In genomic region chr13:107427531-107427930, GRCh38 we compare ENCODE assay signal across 20 cellular contexts.
DNase-seq lines count a peak whose midpoint lies in the region; ATAC-seq and TF ChIP-seq lines count a peak whose summit lies in the region.
"Had no signal": no experiment of that assay in that cellular context is flagged by ENCODE, and none has a peak within 500 bp of the region (broad histone marks: within the 10 kb centered on the region; RNA-seq: fewer than 3 reads in every experiment).

No MANE protein-coding gene starts in this region.

- no peak overlapping the region for H3K27ac Mint-ChIP-seq in natural killer cell
- H3K27ac Mint-ChIP-seq: CD14-positive monocyte; CD4-positive, alpha-beta T cell; CD8-positive, alpha-beta memory T cell; HFFc6 had no signal

- H3K36me3 Mint-ChIP-seq in natural killer cell, result peaks cover 12% of the 10 kb centered on the region
- H3K36me3 Mint-ChIP-seq: CD14-positive monocyte; CD8-positive, alpha-beta memory T cell had no signal

- TF ChIP-seq CTCF in natural killer cell (IDR thresholded peaks at IDR 0.05), result no peak

- intact Hi-C loops in natural killer cell (cut with micrococcal nuclease), result no loop called here

- peaks cover 4 to 10% of the 10 kb centered on the region in 2 donors for H3K9me3 Mint-ChIP-seq in natural killer cell

- no peak overlapping the region for H3K4me3 Mint-ChIP-seq in natural killer cell
- H3K4me3 Mint-ChIP-seq: CD14-positive monocyte; CD4-positive, alpha-beta T cell; CD8-positive, alpha-beta memory T cell; HFFc6 had no signal

- peak; percentile 31 to 58 for DNase-seq in Kasumi-1 (lab: John Stamatoyannopoulos, UW)
- peak; percentile 55 for DNase-seq in dermis blood vessel endothelial cell
- peak; percentile 51 to 52 for DNase-seq in lung microvascular endothelial cell (ENCODE audit: low read depth in 2 of 2)
- DNase-seq in natural killer cell, result no peak
- no peak for DNase-seq in HT-29 (ENCODE audit: low spot score)
- DNase-seq: 8988T; ACHN; AML-193; BE2C; CD4-positive, alpha-beta T cell; CD8-positive, alpha-beta memory T cell; DMS 273 treated with DMSO at 0.1 percent for 48 hours; DMS53; DMS79 treated with DMSO at 0.1 percent for 48 hours; GF-D8; GOT3; HFFc6 had no signal

- peaks cover 6 to 23% of the 10 kb centered on the region in 2 donors for H3K4me1 Mint-ChIP-seq in natural killer cell
- H3K4me1 Mint-ChIP-seq: CD14-positive monocyte; CD8-positive, alpha-beta memory T cell had no signal

- H3K27me3 Mint-ChIP-seq in natural killer cell (ENCODE audit: low read depth in 2 of 2), result no peaks in the 10 kb centered on the region
- H3K27me3 Mint-ChIP-seq: CD4-positive, alpha-beta T cell; CD8-positive, alpha-beta memory T cell had no signal

- no peak for ATAC-seq in natural killer cell
- no peak for ATAC-seq in GM18861 (IDR thresholded peaks at IDR 0.05; ENCODE audit: unreplicated experiment)
- ATAC-seq: A549 had no signal

Comparison
In these comparisons a context has a peak if more than half of its experiments do, and no peak if none do; other contexts are left out.
1. DNase-seq: peak in Kasumi-1 (2 of 2), dermis blood vessel endothelial cell (single experiment) and lung microvascular endothelial cell (2 of 2); none in natural killer cell (single experiment) and HT-29 (single experiment).